ENCODE assay signal across 8 cellular contexts in genomic region chr11:86818466-86819282, GRCh38. TPM values are rescaled to one million over a fixed set of nuclear protein-coding genes. Genes with fewer than 3 reads are reported as not detected.
DNase-seq lines count a peak whose midpoint lies in the region; ATAC-seq and TF ChIP-seq lines count a peak whose summit lies in the region.

No MANE protein-coding gene starts in this region.

- peak overlapping the region; percentile 86 for H3K27ac ChIP-seq in Panc1 (ENCODE audit: low read length)

- intact Hi-C loops in Panc1 (cut with micrococcal nuclease; ENCODE audit: unreplicated experiment): loop anchor here (2.0 to 5.0 kb wide), 4 partner anchors 146 to 456 kb away; partner anchors contain the start of gene ME3
- intact Hi-C loops in mucosa of descending colon (cut with DNase I, micrococcal nuclease): loop anchor here (5.0 to 10.0 kb wide), 2 partner anchors 194 to 361 kb away; no protein-coding TSS in a partner anchor

- in situ Hi-C loops in ACHN (cut with HindIII; ENCODE audit: low pct_ligation_motif_present, low pct_unique_long_range_greater_than_20kb, low sequenced_read_pairs): no loop called here
- in situ Hi-C loops in Panc1 (cut with HindIII; ENCODE audit: low pct_unique_long_range_greater_than_20kb, low sequenced_read_pairs): no loop called here

- peak; percentile 83 for TF ChIP-seq CTCF in Panc1 (IDR thresholded peaks at IDR 0.05)
- peak; percentile 53 for TF ChIP-seq CTCF in mucosa of descending colon (IDR thresholded peaks at IDR 0.05)

- H3K4me1 ChIP-seq in Panc1 (ENCODE audit: control insufficient read depth, insufficient read depth, low read length) (peaks cover 60% of the 10 kb centered on the region), endocrine pancreas (ENCODE audit: control insufficient read depth, insufficient read depth, low read length) (no peaks in the 10 kb centered on the region), mucosa of descending colon (ENCODE audit: low read depth) (no peaks in the 10 kb centered on the region)

- ATAC-seq in GM18502 (IDR thresholded peaks at IDR 0.05; ENCODE audit: poor library complexity, unreplicated experiment): peak; percentile 64
- ATAC-seq in Panc1: peak; percentile 51
- peak; percentile 63 for ATAC-seq in mucosa of descending colon
- no peak for ATAC-seq in GM18873 (IDR thresholded peaks at IDR 0.05; ENCODE audit: low FRiP score, unreplicated experiment)

- no peaks in the 10 kb centered on the region for H3K9me3 ChIP-seq in Panc1 (ENCODE audit: control insufficient read depth, insufficient read depth, low read depth, low read length)
- H3K9me3 ChIP-seq in endocrine pancreas (ENCODE audit: control insufficient read depth, low read length): no peaks in the 10 kb centered on the region
- no peaks in the 10 kb centered on the region for H3K9me3 ChIP-seq in mucosa of descending colon

- no TSS peak for BruUV-seq in Panc1 (replicated peaks; lab: Mats Ljungman, UMichigan)

- H3K27me3 ChIP-seq in Panc1 (ENCODE audit: control insufficient read depth, insufficient read depth, low read length): no peaks in the 10 kb centered on the region
- H3K27me3 ChIP-seq in endocrine pancreas (ENCODE audit: control insufficient read depth, insufficient read depth, low read length): no peaks in the 10 kb centered on the region

- H3K36me3 ChIP-seq in Panc1 (ENCODE audit: control insufficient read depth, insufficient read depth, low read length) (no peaks in the 10 kb centered on the region), endocrine pancreas (ENCODE audit: control insufficient read depth, insufficient read depth, low read length) (no peaks in the 10 kb centered on the region), mucosa of descending colon (ENCODE audit: low read depth) (no peaks in the 10 kb centered on the region)

- DNase-seq in ACHN (peak; percentile 77), M059J (ENCODE audit: low read depth) (peak; percentile 82), Panc1 (ENCODE audit: low read depth, low spot score) (no peak), mucosa of descending colon (no peak), GDM1 (lab: John Stamatoyannopoulos, UW) (no peak)

- POLR2A ChIA-PET in Panc1 (lab: Charles Lee): no interaction called here

- no peak overlapping the region for H3K9ac ChIP-seq in endocrine pancreas (ENCODE audit: control insufficient read depth, insufficient read depth, low read length)

- CTCF ChIA-PET in Panc1 (lab: Charles Lee): no interaction called here

- H3K4me3 ChIP-seq in Panc1 (ENCODE audit: low read depth in 2 of 2, low read length in 2 of 2): no peak overlapping the region
- peak overlapping the region; percentile 17 for H3K4me3 ChIP-seq in endocrine pancreas (ENCODE audit: control insufficient read depth, insufficient read depth, low read length)
- no peak overlapping the region for H3K4me3 ChIP-seq in mucosa of descending colon

RNA-seq across cellular contexts. Expression of gene PRSS23, which starts 18.3 kb away (rescaled TPM):
- 474 and 507 TPM in 2 replicates for total RNA-seq in M059J (2014; rRNA removed; shearing (Covaris generic))
- 355 TPM for total RNA-seq in Panc1 (2021; ENCODE audit: unreplicated experiment)
- polyA plus RNA-seq in Panc1 (2012; ENCODE audit: insufficient read length): 307 TPM
- 100 to 1,000 TPM in 2 of 3 donors, 10 to 100 TPM in 1; 75.0 to 128 (median 122) TPM for total RNA-seq in mucosa of descending colon

Comparison
In these comparisons a context has a peak if more than half of its experiments do, and no peak if none do; other contexts are left out.
1. DNase-seq: peak in ACHN (single experiment) and M059J (single experiment); none in Panc1 (single experiment), mucosa of descending colon (0 of 3) and GDM1 (single experiment).